In genomic region chr10:99785646-99786045, GRCh38 we compare ENCODE assay signal across 26 cellular contexts. TPM values are rescaled to one million over a fixed set of nuclear protein-coding genes. Genes with fewer than 3 reads are reported as not detected.
DNase-seq lines count a peak whose midpoint lies in the region; ATAC-seq, FAIRE-seq and TF ChIP-seq lines count a peak whose summit lies in the region.
"Had no signal": no experiment of that assay in that cellular context is flagged by ENCODE, and none has a peak within 500 bp of the region (broad histone marks: within the 10 kb centered on the region; RNA-seq: fewer than 3 reads in every experiment).

No MANE protein-coding gene starts in this region.

- TF ChIP-seq POLR2A in HepG2 (IDR thresholded peaks at IDR 0.05; ENCODE audit: insufficient read depth in 1 of 2, low read depth in 2 of 2, low read length in 2 of 2) (no peak), thyroid gland (IDR thresholded peaks at IDR 0.05) (no peak)

- CTCF ChIA-PET in HepG2 (lab: Yijun Ruan, JAX; ENCODE audit: low intra/inter-chr PET ratio, low total read pairs): no interaction called here

- BruUV-seq in HepG2 (replicated peaks; lab: Mats Ljungman, UMichigan): no TSS peak

- peaks cover 80% of the 10 kb centered on the region for H3K79me2 ChIP-seq in HepG2 (ENCODE audit: insufficient read depth, low read length)

- H3K27ac ChIP-seq in HepG2 (ENCODE audit: extremely low read length, insufficient read depth, low read length) (peak overlapping the region; percentile 95), thyroid gland (no peak overlapping the region)
- H3K27ac ChIP-seq: BLaER1 treated with 17β-estradiol and CSF1 and Interleukin-3, amounts not matched to agents 10 nM and 100 nM; right atrium auricular region had no signal

- H3K9me3 ChIP-seq in HepG2 (ENCODE audit: low read length): no peaks in the 10 kb centered on the region
- H3K9me3 ChIP-seq in thyroid gland: no peaks in the 10 kb centered on the region
- H3K9me3 ChIP-seq: BLaER1 treated with 17β-estradiol and CSF1 and Interleukin-3, amounts not matched to agents 10 nM and 100 nM; right atrium auricular region; stomach had no signal

- in situ Hi-C loops in HepG2 (cut with HindIII; ENCODE audit: extremely low pct_ligation_motif_present, low pct_unique_long_range_greater_than_20kb): loop anchor here (5.0 kb wide), 1 partner anchor 33 kb away; no protein-coding TSS in a partner anchor

- H2AFZ ChIP-seq in HepG2 (ENCODE audit: low read length): no peak overlapping the region

- peaks cover 75% of the 10 kb centered on the region for H3K4me1 ChIP-seq in HepG2 (ENCODE audit: insufficient read depth, low read length)
- H3K4me1 ChIP-seq in thyroid gland: no peaks in the 10 kb centered on the region
- H3K4me1 ChIP-seq: BLaER1 treated with 17β-estradiol and CSF1 and Interleukin-3, amounts not matched to agents 10 nM and 100 nM; right atrium auricular region had no signal

- ATAC-seq in HepG2: no peak
- ATAC-seq: left cardiac atrium; naive thymus-derived CD4-positive, alpha-beta T cell had no signal

- H3K36me3 ChIP-seq in HepG2 (replicated peaks in 1 of 2; ENCODE audit: control insufficient read depth in 1 of 2, insufficient read depth in 2 of 2, low read length in 2 of 2) (peaks cover 12 to 43% of the 10 kb centered on the region in 2 experiments), thyroid gland (no peaks in the 10 kb centered on the region)
- H3K36me3 ChIP-seq: BLaER1 treated with 17β-estradiol and CSF1 and Interleukin-3, amounts not matched to agents 10 nM and 100 nM; right atrium auricular region; stomach had no signal

- H3K27me3 ChIP-seq in HepG2 (ENCODE audit: control insufficient read depth in 1 of 2, insufficient read depth in 2 of 2, low read length in 2 of 2): no peaks in the 10 kb centered on the region; a peak in 1 of 5 replicates
- no peaks in the 10 kb centered on the region for H3K27me3 ChIP-seq in thyroid gland
- H3K27me3 ChIP-seq: BLaER1 treated with 17β-estradiol and CSF1 and Interleukin-3, amounts not matched to agents 10 nM and 100 nM; right atrium auricular region; stomach had no signal

- TF ChIP-seq CTCF in epithelial cell of esophagus (IDR thresholded peaks at IDR 0.05; ENCODE audit: insufficient read depth, low read depth, low read length, missing control alignments): no peak
- TF ChIP-seq CTCF in HepG2 (CRISPR knock-in tag; IDR thresholded peaks at IDR 0.05): no peak
- no peak for TF ChIP-seq CTCF in thyroid gland (IDR thresholded peaks at IDR 0.05)

- POLR2A ChIA-PET in HepG2 (lab: Yijun Ruan, JAX): interaction anchor here (0.9 to 2.4 kb wide), 4 partner anchors 9 to 53 kb away, joined by 3 to 26 read pairs (median 3); partner anchors contain the start of genes COX15 and CUTC

- H3K9ac ChIP-seq in HepG2 (ENCODE audit: insufficient read depth, low read depth, low read length): peak overlapping the region; percentile 94; the same call in 1 of the 2 replicates
- H3K9ac ChIP-seq: BLaER1 treated with 17β-estradiol and CSF1 and Interleukin-3, amounts not matched to agents 10 nM and 100 nM had no signal

- H3K4me3 ChIP-seq in epithelial cell of esophagus (ENCODE audit: low read length): no peak overlapping the region
- H3K4me3 ChIP-seq in HepG2 (replicated peaks in 1 of 3; ENCODE audit: insufficient read depth in 1 of 3, low read depth in 2 of 3, low read length in 3 of 3): peak overlapping the region; percentile 73 to 98 (median 91); a peak in 4 of 6 replicates
- H3K4me3 ChIP-seq in thyroid gland (replicated peaks in 1 of 3): no peak overlapping the region
- H3K4me3 ChIP-seq: BLaER1 treated with 17β-estradiol and CSF1 and Interleukin-3, amounts not matched to agents 10 nM and 100 nM; right atrium auricular region; stomach had no signal

- WGBS in HepG2 (ENCODE audit: low lambda C conversion rate): 91% methylated on average over 6 of the region's 6 CpGs
- WGBS in thyroid gland, 2 donors: 87 to 96% methylated on average over 6 of the region's 6 CpGs

- TF ChIP-seq RAD21 in HepG2 (CRISPR knock-in tag; IDR thresholded peaks at IDR 0.05): no peak

- H4K20me1 ChIP-seq in HepG2 (ENCODE audit: insufficient read depth, low read length): peaks cover 35% of the 10 kb centered on the region
- H4K20me1 ChIP-seq: BLaER1 treated with 17β-estradiol and CSF1 and Interleukin-3, amounts not matched to agents 10 nM and 100 nM had no signal

- DNase-seq in ELF-1 (ENCODE audit: low read depth, low spot score): peak; percentile 23
- DNase-seq in M059J (ENCODE audit: low read depth): peak; percentile 24
- DNase-seq in epithelial cell of esophagus (ENCODE audit: low read depth): peak; percentile 82
- no peak for DNase-seq in HepG2 (ENCODE audit: low spot score)
- DNase-seq in thyroid gland: no peak
- DNase-seq in nucleus accumbens (lab: John Stamatoyannopoulos, UW): no peak
- DNase-seq in Kasumi-1 (lab: John Stamatoyannopoulos, UW): no peak
- DNase-seq in stimulated activated CD4-positive, alpha-beta T cell treated with anti-CD3 and anti-CD28 coated beads, Interleukin-4, amount 100 ng/mL, for 1 hour: no peak
- DNase-seq: activated CD8-positive, alpha-beta memory T cell treated with anti-CD3 and anti-CD28 coated beads for 24 hours; activated naive CD4-positive, alpha-beta T cell treated with Interleukin-2 at 50 U/mL for 16 hours; activated T-cell treated with anti-CD3 and anti-CD28 coated beads, Interleukin-2, amount 50 U/mL, for 48 hours; amygdala; hypothalamus; left cardiac atrium; naive thymus-derived CD4-positive, alpha-beta T cell; NCI-H1105; NCI-H2029 treated with DMSO at 0.1 percent for 48 hours; NCI-H345; NCI-H774; SHP77; stomach had no signal

- FAIRE-seq in HepG2 (lab: Jason Lieb, UNC): no peak
- FAIRE-seq: D721Med, GM18507, TTC549 had no signal

- TF ChIP-seq EP300 in HepG2 (IDR thresholded peaks at IDR 0.05; ENCODE audit: low read depth in 2 of 2, low read length in 2 of 2): no peak
- no peak for TF ChIP-seq EP300 in HepG2 (CRISPR knock-in tag; IDR thresholded peaks at IDR 0.05; ENCODE audit: borderline replicate concordance)

- intact Hi-C loops in HepG2 (cut with micrococcal nuclease; ENCODE audit: unreplicated experiment) (no loop called here), thyroid gland (cut with DNase I) (no loop called here)

- peak overlapping the region; percentile 94 for H3K4me2 ChIP-seq in HepG2 (ENCODE audit: low read depth, low read length)
- H3K4me2 ChIP-seq: BLaER1 treated with 17β-estradiol and CSF1 and Interleukin-3, amounts not matched to agents 10 nM and 100 nM had no signal

RNA-seq across cellular contexts. Expression of gene ABCC2, which starts 3.2 kb away (rescaled TPM):
- total RNA-seq in M059J (2014; rRNA removed; shearing (Covaris generic)): 0.52 and 6.1 TPM in 2 replicates
- total RNA-seq in HepG2 (2016; rRNA removed; fragmentation: Illumina TruSeq; extraction: Trizol) (69.6 and 181 TPM in 2 replicates), thyroid gland (1 to 10 TPM in 3 of 4 donors, under 1 TPM in 1; 0.67 to 5.1 (median 1.1) TPM)
- 31.3 and 40.8 TPM in 2 replicates for total RNA-seq in HepG2 (2016; cell fraction: cytosol; rRNA removed; fragmentation: Illumina TruSeq; extraction: Trizol; ENCODE audit: low read depth)
- 67.7 and 182 TPM in 2 replicates for total RNA-seq in HepG2 (2016; cell fraction: insoluble cytoplasmic fraction; rRNA removed; fragmentation: Illumina TruSeq; extraction: Trizol)
- total RNA-seq in HepG2 (2016; cell fraction: membrane; rRNA removed; fragmentation: Illumina TruSeq; extraction: Trizol): 50.0 and 56.1 TPM in 2 replicates
- 355 and 375 TPM in 2 replicates for total RNA-seq in HepG2 (2016; cell fraction: nucleus; rRNA removed; fragmentation: Illumina TruSeq; extraction: Trizol)
- polyA plus RNA-seq in HepG2 (2011; rRNA removed): 494 and 497 TPM in 2 replicates
- 143 and 146 TPM in 2 replicates for polyA plus RNA-seq in HepG2 (2011; cell fraction: cytosol; rRNA removed)
- polyA plus RNA-seq in HepG2 (2011; cell fraction: nucleus; rRNA removed): 1,936 and 2,090 TPM in 2 replicates
- polyA plus RNA-seq in HepG2 (2012): 190 and 211 TPM in 2 replicates
- 15.4 and 16.6 TPM in 2 replicates for polyA plus RNA-seq in HepG2 (2016; cell fraction: cytosol; fragmentation: Illumina TruSeq; extraction: Trizol; ENCODE audit: low read depth)
- 60.6 and 62.7 TPM in 2 replicates for polyA plus RNA-seq in HepG2 (2016; cell fraction: insoluble cytoplasmic fraction; fragmentation: Illumina TruSeq; extraction: Trizol; ENCODE audit: low read depth)
- polyA plus RNA-seq in HepG2 (2016; cell fraction: membrane; fragmentation: Illumina TruSeq; extraction: Trizol; ENCODE audit: low read depth): 30.7 and 37.6 TPM in 2 replicates
- 729 and 777 TPM in 2 replicates for polyA plus RNA-seq in HepG2 (2016; cell fraction: nucleus; fragmentation: Illumina TruSeq; extraction: Trizol; ENCODE audit: insufficient read depth, low read depth)
- 436 and 561 TPM in 2 replicates for polyA minus RNA-seq in HepG2 (2011; rRNA and poly(A)+ RNA removed; ENCODE audit: low replicate concordance)
- 86.9 and 93.4 TPM in 2 replicates for polyA minus RNA-seq in HepG2 (2011; cell fraction: cytosol; rRNA and poly(A)+ RNA removed)
- polyA minus RNA-seq in HepG2 (2011; cell fraction: nucleus; rRNA and poly(A)+ RNA removed): 718 and 929 TPM in 2 replicates

RNA-seq across cellular contexts. Expression of gene CUTC, which starts 53.6 kb away (rescaled TPM):
- total RNA-seq in M059J (2014; rRNA removed; shearing (Covaris generic)): 14.4 and 29.5 TPM in 2 replicates
- total RNA-seq in HepG2 (2016; rRNA removed; fragmentation: Illumina TruSeq; extraction: Trizol) (25.8 and 36.5 TPM in 2 replicates), thyroid gland (10 to 100 TPM; 18.6 to 25.7 (median 20.7) TPM)
- 6.6 and 6.8 TPM in 2 replicates for total RNA-seq in HepG2 (2016; cell fraction: cytosol; rRNA removed; fragmentation: Illumina TruSeq; extraction: Trizol; ENCODE audit: low read depth)
- total RNA-seq in HepG2 (2016; cell fraction: insoluble cytoplasmic fraction; rRNA removed; fragmentation: Illumina TruSeq; extraction: Trizol): 28.5 and 37.2 TPM in 2 replicates
- total RNA-seq in HepG2 (2016; cell fraction: membrane; rRNA removed; fragmentation: Illumina TruSeq; extraction: Trizol): 10.7 and 13.4 TPM in 2 replicates
- 17.5 and 20.5 TPM in 2 replicates for total RNA-seq in HepG2 (2016; cell fraction: nucleus; rRNA removed; fragmentation: Illumina TruSeq; extraction: Trizol)
- 17.7 and 22.3 TPM in 2 replicates for polyA plus RNA-seq in HepG2 (2011; rRNA removed)
- 11.7 and 17.5 TPM in 2 replicates for polyA plus RNA-seq in HepG2 (2011; cell fraction: cytosol; rRNA removed)
- 13.6 and 18.8 TPM in 2 replicates for polyA plus RNA-seq in HepG2 (2011; cell fraction: nucleus; rRNA removed)
- 24.1 and 29.0 TPM in 2 replicates for polyA plus RNA-seq in HepG2 (2012)
- polyA plus RNA-seq in HepG2 (2016; cell fraction: cytosol; fragmentation: Illumina TruSeq; extraction: Trizol; ENCODE audit: low read depth): 4.9 and 6.1 TPM in 2 replicates
- polyA plus RNA-seq in HepG2 (2016; cell fraction: insoluble cytoplasmic fraction; fragmentation: Illumina TruSeq; extraction: Trizol; ENCODE audit: low read depth): 34.4 and 40.4 TPM in 2 replicates
- 9.0 and 10.3 TPM in 2 replicates for polyA plus RNA-seq in HepG2 (2016; cell fraction: membrane; fragmentation: Illumina TruSeq; extraction: Trizol; ENCODE audit: low read depth)
- 23.9 and 24.5 TPM in 2 replicates for polyA plus RNA-seq in HepG2 (2016; cell fraction: nucleus; fragmentation: Illumina TruSeq; extraction: Trizol; ENCODE audit: insufficient read depth, low read depth)
- 22.2 and 41.0 TPM in 2 replicates for polyA minus RNA-seq in HepG2 (2011; rRNA and poly(A)+ RNA removed; ENCODE audit: low replicate concordance)
- polyA minus RNA-seq in HepG2 (2011; cell fraction: cytosol; rRNA and poly(A)+ RNA removed): 6.5 and 6.7 TPM in 2 replicates
- 30.2 and 32.3 TPM in 2 replicates for polyA minus RNA-seq in HepG2 (2011; cell fraction: nucleus; rRNA and poly(A)+ RNA removed)

RNA-seq across cellular contexts. Expression of gene COX15, which starts 53.7 kb away (rescaled TPM):
- 27.8 and 35.7 TPM in 2 replicates for total RNA-seq in M059J (2014; rRNA removed; shearing (Covaris generic))
- total RNA-seq in HepG2 (2016; rRNA removed; fragmentation: Illumina TruSeq; extraction: Trizol) (44.7 and 59.4 TPM in 2 replicates), thyroid gland (10 to 100 TPM; 30.3 to 63.9 (median 41.0) TPM)
- total RNA-seq in HepG2 (2016; cell fraction: cytosol; rRNA removed; fragmentation: Illumina TruSeq; extraction: Trizol; ENCODE audit: low read depth): 4.9 and 5.6 TPM in 2 replicates
- total RNA-seq in HepG2 (2016; cell fraction: insoluble cytoplasmic fraction; rRNA removed; fragmentation: Illumina TruSeq; extraction: Trizol): 44.5 and 56.7 TPM in 2 replicates
- 15.8 and 19.5 TPM in 2 replicates for total RNA-seq in HepG2 (2016; cell fraction: membrane; rRNA removed; fragmentation: Illumina TruSeq; extraction: Trizol)
- 22.2 and 24.1 TPM in 2 replicates for total RNA-seq in HepG2 (2016; cell fraction: nucleus; rRNA removed; fragmentation: Illumina TruSeq; extraction: Trizol)
- polyA plus RNA-seq in HepG2 (2011; rRNA removed): 17.4 and 19.2 TPM in 2 replicates
- polyA plus RNA-seq in HepG2 (2011; cell fraction: cytosol; rRNA removed): 8.0 and 11.2 TPM in 2 replicates
- 10.1 and 13.7 TPM in 2 replicates for polyA plus RNA-seq in HepG2 (2011; cell fraction: nucleus; rRNA removed)
- 16.0 and 25.6 TPM in 2 replicates for polyA plus RNA-seq in HepG2 (2012)
- 3.4 and 4.0 TPM in 2 replicates for polyA plus RNA-seq in HepG2 (2016; cell fraction: cytosol; fragmentation: Illumina TruSeq; extraction: Trizol; ENCODE audit: low read depth)
- 40.4 and 40.7 TPM in 2 replicates for polyA plus RNA-seq in HepG2 (2016; cell fraction: insoluble cytoplasmic fraction; fragmentation: Illumina TruSeq; extraction: Trizol; ENCODE audit: low read depth)
- 9.5 and 10.0 TPM in 2 replicates for polyA plus RNA-seq in HepG2 (2016; cell fraction: membrane; fragmentation: Illumina TruSeq; extraction: Trizol; ENCODE audit: low read depth)
- 25.7 and 26.1 TPM in 2 replicates for polyA plus RNA-seq in HepG2 (2016; cell fraction: nucleus; fragmentation: Illumina TruSeq; extraction: Trizol; ENCODE audit: insufficient read depth, low read depth)
- 18.4 and 29.2 TPM in 2 replicates for polyA minus RNA-seq in HepG2 (2011; rRNA and poly(A)+ RNA removed; ENCODE audit: low replicate concordance)
- polyA minus RNA-seq in HepG2 (2011; cell fraction: cytosol; rRNA and poly(A)+ RNA removed): 12.0 and 14.7 TPM in 2 replicates
- 13.5 and 15.9 TPM in 2 replicates for polyA minus RNA-seq in HepG2 (2011; cell fraction: nucleus; rRNA and poly(A)+ RNA removed)

Comparison
In these comparisons a context has a peak if more than half of its experiments do, and no peak if none do; other contexts are left out.
1. DNase-seq: peak in ELF-1 (single experiment), M059J (single experiment) and epithelial cell of esophagus (single experiment); none in HepG2 (single experiment), thyroid gland (0 of 2), nucleus accumbens (0 of 56), Kasumi-1 (0 of 2) and stimulated activated CD4-positive, alpha-beta T cell treated with anti-CD3 and anti-CD28 coated beads, Interleukin-4, amount 100 ng/mL, for 1 hour (single experiment).
2. H3K4me3 ChIP-seq: peak in HepG2 (3 of 3); none in epithelial cell of esophagus (single experiment) and thyroid gland (0 of 3).